1 cellular context compared by ENCODE assay signal in genomic region chr20:41032243-41032642, GRCh38.
TF ChIP-seq lines count a peak whose summit lies in the region.

No MANE protein-coding gene starts in this region.

TF ChIP-seq in SK-N-SH treated with all-trans-retinoic acid at 6 μM for 48 hours, 23 proteins besides CTCF, POLR2A, EP300 and RAD21 (continued from another document):
- TF ChIP-seq PATZ1 (CRISPR knock-in tag; IDR thresholded peaks at IDR 0.05; ENCODE audit: borderline replicate concordance) (no peak), ZC3H10 (CRISPR knock-in tag; IDR thresholded peaks at IDR 0.05) (no peak)
